Comparison of ENCODE assay signal across 1 cellular context in genomic region chrX:130118396-130118795, GRCh38.
TF ChIP-seq lines count a peak whose summit lies in the region.

No MANE protein-coding gene starts in this region.

TF ChIP-seq in HCT116, 20 proteins besides CTCF, POLR2A, EP300 and RAD21 (continued from another document):
- TF ChIP-seq, protein P1, sequence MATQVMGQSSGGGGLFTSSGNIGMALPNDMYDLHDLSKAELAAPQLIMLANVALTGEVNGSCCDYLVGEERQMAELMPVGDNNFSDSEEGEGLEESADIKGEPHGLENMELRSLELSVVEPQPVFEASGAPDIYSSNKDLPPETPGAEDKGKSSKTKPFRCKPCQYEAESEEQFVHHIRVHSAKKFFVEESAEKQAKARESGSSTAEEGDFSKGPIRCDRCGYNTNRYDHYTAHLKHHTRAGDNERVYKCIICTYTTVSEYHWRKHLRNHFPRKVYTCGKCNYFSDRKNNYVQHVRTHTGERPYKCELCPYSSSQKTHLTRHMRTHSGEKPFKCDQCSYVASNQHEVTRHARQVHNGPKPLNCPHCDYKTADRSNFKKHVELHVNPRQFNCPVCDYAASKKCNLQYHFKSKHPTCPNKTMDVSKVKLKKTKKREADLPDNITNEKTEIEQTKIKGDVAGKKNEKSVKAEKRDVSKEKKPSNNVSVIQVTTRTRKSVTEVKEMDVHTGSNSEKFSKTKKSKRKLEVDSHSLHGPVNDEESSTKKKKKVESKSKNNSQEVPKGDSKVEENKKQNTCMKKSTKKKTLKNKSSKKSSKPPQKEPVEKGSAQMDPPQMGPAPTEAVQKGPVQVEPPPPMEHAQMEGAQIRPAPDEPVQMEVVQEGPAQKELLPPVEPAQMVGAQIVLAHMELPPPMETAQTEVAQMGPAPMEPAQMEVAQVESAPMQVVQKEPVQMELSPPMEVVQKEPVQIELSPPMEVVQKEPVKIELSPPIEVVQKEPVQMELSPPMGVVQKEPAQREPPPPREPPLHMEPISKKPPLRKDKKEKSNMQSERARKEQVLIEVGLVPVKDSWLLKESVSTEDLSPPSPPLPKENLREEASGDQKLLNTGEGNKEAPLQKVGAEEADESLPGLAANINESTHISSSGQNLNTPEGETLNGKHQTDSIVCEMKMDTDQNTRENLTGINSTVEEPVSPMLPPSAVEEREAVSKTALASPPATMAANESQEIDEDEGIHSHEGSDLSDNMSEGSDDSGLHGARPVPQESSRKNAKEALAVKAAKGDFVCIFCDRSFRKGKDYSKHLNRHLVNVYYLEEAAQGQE (IDR thresholded peaks at IDR 0.05; ENCODE audit: low read depth), result no peak
- TF ChIP-seq POLR2AphosphoS5 (IDR thresholded peaks at IDR 0.05; ENCODE audit: low read depth, low read length) (no peak), EZH2phosphoT487 (IDR thresholded peaks at IDR 0.05; ENCODE audit: borderline replicate concordance) (no peak)
- TF ChIP-seq, protein P2, sequence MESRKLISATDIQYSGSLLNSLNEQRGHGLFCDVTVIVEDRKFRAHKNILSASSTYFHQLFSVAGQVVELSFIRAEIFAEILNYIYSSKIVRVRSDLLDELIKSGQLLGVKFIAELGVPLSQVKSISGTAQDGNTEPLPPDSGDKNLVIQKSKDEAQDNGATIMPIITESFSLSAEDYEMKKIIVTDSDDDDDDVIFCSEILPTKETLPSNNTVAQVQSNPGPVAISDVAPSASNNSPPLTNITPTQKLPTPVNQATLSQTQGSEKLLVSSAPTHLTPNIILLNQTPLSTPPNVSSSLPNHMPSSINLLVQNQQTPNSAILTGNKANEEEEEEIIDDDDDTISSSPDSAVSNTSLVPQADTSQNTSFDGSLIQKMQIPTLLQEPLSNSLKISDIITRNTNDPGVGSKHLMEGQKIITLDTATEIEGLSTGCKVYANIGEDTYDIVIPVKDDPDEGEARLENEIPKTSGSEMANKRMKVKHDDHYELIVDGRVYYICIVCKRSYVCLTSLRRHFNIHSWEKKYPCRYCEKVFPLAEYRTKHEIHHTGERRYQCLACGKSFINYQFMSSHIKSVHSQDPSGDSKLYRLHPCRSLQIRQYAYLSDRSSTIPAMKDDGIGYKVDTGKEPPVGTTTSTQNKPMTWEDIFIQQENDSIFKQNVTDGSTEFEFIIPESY (IDR thresholded peaks at IDR 0.05; ENCODE audit: extremely low read depth, insufficient replicate concordance, low read length), result no peak
